14 cellular contexts compared by ENCODE assay signal in genomic region chr1:145982010-145982723, GRCh38. TPM values are rescaled to one million over a fixed set of nuclear protein-coding genes. Genes with fewer than 3 reads are reported as not detected.
DNase-seq lines count a peak whose midpoint lies in the region; ATAC-seq and TF ChIP-seq lines count a peak whose summit lies in the region.
"Had no signal": no experiment of that assay in that cellular context is flagged by ENCODE, and none has a peak within 500 bp of the region (broad histone marks: within the 10 kb centered on the region; RNA-seq: fewer than 3 reads in every experiment).

No MANE protein-coding gene starts in this region.

- no peaks in the 10 kb centered on the region for H3K36me3 Mint-ChIP-seq in CD4-positive, alpha-beta T cell (ENCODE audit: low read depth)
- H3K36me3 Mint-ChIP-seq: memory B cell had no signal

- intact Hi-C loops in CD4-positive, alpha-beta T cell (cut with DNase I, micrococcal nuclease): no loop called here
- intact Hi-C loops in left ventricle myocardium superior (cut with micrococcal nuclease): no loop called here
- intact Hi-C loops in sciatic nerve (cut with DNase I): no loop called here

- no peaks in the 10 kb centered on the region for H3K27me3 Mint-ChIP-seq in CD4-positive, alpha-beta T cell
- H3K27me3 Mint-ChIP-seq: memory B cell had no signal

- POLR2A ChIA-PET in CD4-positive, alpha-beta T cell (lab: Charles Lee): interaction anchor here (1.2 to 6.6 kb wide), 7 partner anchors 11 to 137 kb away, joined by 3 to 625 read pairs (median 7); partner anchors contain the start of genes ANKRD34A, LIX1L, NUDT17 and POLR3GL

- CTCF ChIA-PET in CD4-positive, alpha-beta T cell (lab: Charles Lee): interaction anchor here (0.6 to 9.4 kb wide), 6 partner anchors 13 to 137 kb away, joined by 3 to 151 read pairs (median 6); partner anchors contain the start of genes NUDT17, RBM8A and TXNIP

- no peak overlapping the region for H3K4me3 ChIP-seq in SJCRH30

- DNase-seq in CD4-positive, alpha-beta T cell: no peak
- no peak for DNase-seq in SJCRH30
- DNase-seq in left ventricle myocardium superior: no peak
- peak; percentile 34 for DNase-seq in sciatic nerve (ENCODE audit: low spot score)
- DNase-seq in NCI-H146 treated with DMSO at 0.1 percent for 48 hours (lab: John Stamatoyannopoulos, UW; ENCODE audit: unreplicated experiment): no peak
- DNase-seq: Calu3; cerebellar nuclear complex; NCI-H69; stimulated activated CD4-positive, alpha-beta T cell treated with anti-CD3 and anti-CD28 coated beads, Interleukin-12 subunit alpha, Interleukin-12 subunit beta, amount 100 ng/mL, for 4 hours had no signal

- no peaks in the 10 kb centered on the region for H3K9me3 ChIP-seq in CD4-positive, alpha-beta T cell (ENCODE audit: control insufficient read depth, low read length)
- no peaks in the 10 kb centered on the region for H3K9me3 ChIP-seq in SJCRH30 (replicated peaks)

- no peaks in the 10 kb centered on the region for H3K36me3 ChIP-seq in SJCRH30

- H3K4me3 Mint-ChIP-seq in CD4-positive, alpha-beta T cell: peak overlapping the region; percentile 36
- H3K4me3 Mint-ChIP-seq: memory B cell had no signal

- H3K27ac Mint-ChIP-seq in CD4-positive, alpha-beta T cell: no peak overlapping the region
- H3K27ac Mint-ChIP-seq: memory B cell had no signal

- H3K4me1 ChIP-seq in SJCRH30: peaks cover 77% of the 10 kb centered on the region

- no peaks in the 10 kb centered on the region for H3K27me3 ChIP-seq in CD4-positive, alpha-beta T cell (ENCODE audit: control insufficient read depth, insufficient read depth, low read length)
- no peaks in the 10 kb centered on the region for H3K27me3 ChIP-seq in SJCRH30

- no peaks in the 10 kb centered on the region for H3K9me3 Mint-ChIP-seq in CD4-positive, alpha-beta T cell
- H3K9me3 Mint-ChIP-seq: memory B cell had no signal

- peak overlapping the region; percentile 23 for H3K27ac ChIP-seq in CD4-positive, alpha-beta T cell (ENCODE audit: low read depth, low read length)
- peak overlapping the region; percentile 92 for H3K27ac ChIP-seq in SJCRH30

- ATAC-seq in CD4-positive, alpha-beta T cell (ENCODE audit: poor library complexity): no peak
- ATAC-seq in left ventricle myocardium superior (peak; percentile 1), sciatic nerve (no peak), HG03280 (IDR thresholded peaks at IDR 0.05; ENCODE audit: unreplicated experiment) (no peak), GM18861 (IDR thresholded peaks at IDR 0.05; ENCODE audit: unreplicated experiment) (no peak), GM19452 (IDR thresholded peaks at IDR 0.05; ENCODE audit: unreplicated experiment) (no peak)

- TF ChIP-seq CTCF in CD4-positive, alpha-beta T cell (IDR thresholded peaks at IDR 0.05): no peak

- H3K4me1 Mint-ChIP-seq in CD4-positive, alpha-beta T cell (ENCODE audit: low read depth): no peaks in the 10 kb centered on the region

RNA-seq across cellular contexts. Expression of gene TXNIP, which starts 14.2 kb away (rescaled TPM):
- 1,000 to 10,000 TPM; 1,317 to 1,358 TPM for total RNA-seq in CD4-positive, alpha-beta T cell
- total RNA-seq in SJCRH30 (2014; rRNA removed; shearing (Covaris generic)): 161 and 177 TPM in 2 replicates
- 954 TPM for total RNA-seq in left ventricle myocardium superior
- total RNA-seq in sciatic nerve: 609 TPM

RNA-seq across cellular contexts. Expression of gene POLR3GL, which starts 17.7 kb away (rescaled TPM):
- total RNA-seq in CD4-positive, alpha-beta T cell: 10 to 100 TPM; 17.2 to 17.8 TPM
- 16.7 and 18.4 TPM in 2 replicates for total RNA-seq in SJCRH30 (2014; rRNA removed; shearing (Covaris generic))
- 44.0 TPM for total RNA-seq in left ventricle myocardium superior
- 22.3 TPM for total RNA-seq in sciatic nerve

RNA-seq across cellular contexts. Expression of gene ANKRD34A, which starts 17.8 kb away (rescaled TPM):
- under 1 TPM; 0.42 to 0.47 TPM for total RNA-seq in CD4-positive, alpha-beta T cell
- total RNA-seq in SJCRH30 (2014; rRNA removed; shearing (Covaris generic)): 0.69 and 0.84 TPM in 2 replicates
- total RNA-seq in left ventricle myocardium superior (0.52 TPM), sciatic nerve (1.2 TPM)

RNA-seq across cellular contexts. Expression of gene LIX1L, which starts 24.4 kb away (rescaled TPM):
- 10 to 100 TPM; 21.4 to 21.5 TPM for total RNA-seq in CD4-positive, alpha-beta T cell
- total RNA-seq in SJCRH30 (2014; rRNA removed; shearing (Covaris generic)): 33.4 and 35.6 TPM in 2 replicates
- total RNA-seq in left ventricle myocardium superior (25.2 TPM), sciatic nerve (57.6 TPM)

RNA-seq across cellular contexts. Expression of gene HJV, which starts 39.4 kb away (rescaled TPM):
- total RNA-seq in CD4-positive, alpha-beta T cell: not detected
- total RNA-seq in SJCRH30 (2014; rRNA removed; shearing (Covaris generic)): 0.10 TPM in 2 replicates
- total RNA-seq in left ventricle myocardium superior (71.9 TPM), sciatic nerve (not detected)
- total RNA-seq: activated CD8-positive, alpha-beta memory T cell treated with anti-CD3 and anti-CD28 coated beads for 36 hours; Calu3 had no signal
